ENCODE assay signal across 1 cellular context in the genomic region with DNA sequence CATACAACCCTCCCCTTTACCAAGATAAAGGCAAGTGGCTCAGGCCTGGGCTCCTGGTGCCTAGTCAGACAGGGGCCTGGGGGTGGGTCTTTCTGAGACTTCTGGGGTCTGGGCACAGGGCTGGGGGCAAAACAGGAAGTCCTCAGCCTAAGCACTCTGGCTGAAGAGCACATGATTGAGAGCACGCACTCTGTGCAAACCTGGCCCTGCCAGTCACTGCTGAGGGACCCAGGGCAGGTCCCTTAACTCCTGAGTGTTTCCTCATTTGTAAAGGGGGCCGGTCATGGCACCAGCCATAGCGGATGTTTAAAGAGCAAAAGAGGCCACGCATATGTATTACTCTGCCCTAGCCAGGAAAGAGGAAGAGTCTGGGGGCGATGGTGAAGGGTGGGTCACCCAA.
TF ChIP-seq lines count a peak whose summit lies in the region.

No MANE protein-coding gene starts in this region.

TF ChIP-seq in WTC11, 78 proteins besides CTCF, POLR2A, EP300 and RAD21 (continued from another document):
- TF ChIP-seq, protein P1, sequence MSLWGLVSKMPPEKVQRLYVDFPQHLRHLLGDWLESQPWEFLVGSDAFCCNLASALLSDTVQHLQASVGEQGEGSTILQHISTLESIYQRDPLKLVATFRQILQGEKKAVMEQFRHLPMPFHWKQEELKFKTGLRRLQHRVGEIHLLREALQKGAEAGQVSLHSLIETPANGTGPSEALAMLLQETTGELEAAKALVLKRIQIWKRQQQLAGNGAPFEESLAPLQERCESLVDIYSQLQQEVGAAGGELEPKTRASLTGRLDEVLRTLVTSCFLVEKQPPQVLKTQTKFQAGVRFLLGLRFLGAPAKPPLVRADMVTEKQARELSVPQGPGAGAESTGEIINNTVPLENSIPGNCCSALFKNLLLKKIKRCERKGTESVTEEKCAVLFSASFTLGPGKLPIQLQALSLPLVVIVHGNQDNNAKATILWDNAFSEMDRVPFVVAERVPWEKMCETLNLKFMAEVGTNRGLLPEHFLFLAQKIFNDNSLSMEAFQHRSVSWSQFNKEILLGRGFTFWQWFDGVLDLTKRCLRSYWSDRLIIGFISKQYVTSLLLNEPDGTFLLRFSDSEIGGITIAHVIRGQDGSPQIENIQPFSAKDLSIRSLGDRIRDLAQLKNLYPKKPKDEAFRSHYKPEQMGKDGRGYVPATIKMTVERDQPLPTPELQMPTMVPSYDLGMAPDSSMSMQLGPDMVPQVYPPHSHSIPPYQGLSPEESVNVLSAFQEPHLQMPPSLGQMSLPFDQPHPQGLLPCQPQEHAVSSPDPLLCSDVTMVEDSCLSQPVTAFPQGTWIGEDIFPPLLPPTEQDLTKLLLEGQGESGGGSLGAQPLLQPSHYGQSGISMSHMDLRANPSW (CRISPR knock-in tag; conservative IDR thresholded peaks at IDR 0.05; ENCODE audit: low read depth) = no peak
- TF ChIP-seq ZNF219 (CRISPR knock-in tag; IDR thresholded peaks at IDR 0.05; ENCODE audit: borderline replicate concordance) (no peak), CBFB (CRISPR knock-in tag; IDR thresholded peaks at IDR 0.05; ENCODE audit: low read depth) (no peak), MYBL2 (CRISPR knock-in tag; IDR thresholded peaks at IDR 0.05) (no peak), RELA (CRISPR knock-in tag; IDR thresholded peaks at IDR 0.05; ENCODE audit: borderline replicate concordance) (no peak), SOX15 (CRISPR knock-in tag; IDR thresholded peaks at IDR 0.05) (no peak), TEAD4 (CRISPR knock-in tag; IDR thresholded peaks at IDR 0.05) (no peak), FOXK1 (CRISPR knock-in tag; IDR thresholded peaks at IDR 0.05) (no peak), RORB (CRISPR knock-in tag; IDR thresholded peaks at IDR 0.05) (no peak), NR1H2 (CRISPR knock-in tag; IDR thresholded peaks at IDR 0.05) (no peak), ATF1 (CRISPR knock-in tag; IDR thresholded peaks at IDR 0.05) (no peak), OVOL2 (CRISPR knock-in tag; IDR thresholded peaks at IDR 0.05; ENCODE audit: borderline replicate concordance) (no peak)
- TF ChIP-seq, protein P2, sequence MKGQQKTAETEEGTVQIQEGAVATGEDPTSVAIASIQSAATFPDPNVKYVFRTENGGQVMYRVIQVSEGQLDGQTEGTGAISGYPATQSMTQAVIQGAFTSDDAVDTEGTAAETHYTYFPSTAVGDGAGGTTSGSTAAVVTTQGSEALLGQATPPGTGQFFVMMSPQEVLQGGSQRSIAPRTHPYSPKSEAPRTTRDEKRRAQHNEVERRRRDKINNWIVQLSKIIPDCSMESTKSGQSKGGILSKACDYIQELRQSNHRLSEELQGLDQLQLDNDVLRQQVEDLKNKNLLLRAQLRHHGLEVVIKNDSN (CRISPR knock-in tag; IDR thresholded peaks at IDR 0.05) = no peak
- TF ChIP-seq, protein P3, sequence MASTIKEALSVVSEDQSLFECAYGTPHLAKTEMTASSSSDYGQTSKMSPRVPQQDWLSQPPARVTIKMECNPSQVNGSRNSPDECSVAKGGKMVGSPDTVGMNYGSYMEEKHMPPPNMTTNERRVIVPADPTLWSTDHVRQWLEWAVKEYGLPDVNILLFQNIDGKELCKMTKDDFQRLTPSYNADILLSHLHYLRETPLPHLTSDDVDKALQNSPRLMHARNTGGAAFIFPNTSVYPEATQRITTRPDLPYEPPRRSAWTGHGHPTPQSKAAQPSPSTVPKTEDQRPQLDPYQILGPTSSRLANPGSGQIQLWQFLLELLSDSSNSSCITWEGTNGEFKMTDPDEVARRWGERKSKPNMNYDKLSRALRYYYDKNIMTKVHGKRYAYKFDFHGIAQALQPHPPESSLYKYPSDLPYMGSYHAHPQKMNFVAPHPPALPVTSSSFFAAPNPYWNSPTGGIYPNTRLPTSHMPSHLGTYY (CRISPR knock-in tag; IDR thresholded peaks at IDR 0.05) = no peak
- TF ChIP-seq, protein P4, sequence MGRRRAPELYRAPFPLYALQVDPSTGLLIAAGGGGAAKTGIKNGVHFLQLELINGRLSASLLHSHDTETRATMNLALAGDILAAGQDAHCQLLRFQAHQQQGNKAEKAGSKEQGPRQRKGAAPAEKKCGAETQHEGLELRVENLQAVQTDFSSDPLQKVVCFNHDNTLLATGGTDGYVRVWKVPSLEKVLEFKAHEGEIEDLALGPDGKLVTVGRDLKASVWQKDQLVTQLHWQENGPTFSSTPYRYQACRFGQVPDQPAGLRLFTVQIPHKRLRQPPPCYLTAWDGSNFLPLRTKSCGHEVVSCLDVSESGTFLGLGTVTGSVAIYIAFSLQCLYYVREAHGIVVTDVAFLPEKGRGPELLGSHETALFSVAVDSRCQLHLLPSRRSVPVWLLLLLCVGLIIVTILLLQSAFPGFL (CRISPR knock-in tag; IDR thresholded peaks at IDR 0.05; ENCODE audit: borderline replicate concordance) = no peak
- TF ChIP-seq, protein P5, sequence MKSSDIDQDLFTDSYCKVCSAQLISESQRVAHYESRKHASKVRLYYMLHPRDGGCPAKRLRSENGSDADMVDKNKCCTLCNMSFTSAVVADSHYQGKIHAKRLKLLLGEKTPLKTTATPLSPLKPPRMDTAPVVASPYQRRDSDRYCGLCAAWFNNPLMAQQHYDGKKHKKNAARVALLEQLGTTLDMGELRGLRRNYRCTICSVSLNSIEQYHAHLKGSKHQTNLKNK (CRISPR knock-in tag; IDR thresholded peaks at IDR 0.05) = no peak
